In genomic region chr22:25006354-25006753, GRCh38 we compare ENCODE assay signal across 30 cellular contexts. TPM values are rescaled to one million over a fixed set of nuclear protein-coding genes. Genes with fewer than 3 reads are reported as not detected.
"Had no signal": no experiment of that assay in that cellular context is flagged by ENCODE, and none has a peak within 500 bp of the region (broad histone marks: within the 10 kb centered on the region; RNA-seq: fewer than 3 reads in every experiment).

No MANE protein-coding gene starts in this region.

- H3K9me3 ChIP-seq: left lung, lower lobe of right lung, right atrium auricular region, spleen, suprapubic skin, tibial artery had no signal

- H3K27ac Mint-ChIP-seq: activated CD4-positive, alpha-beta T cell treated with anti-CD3 and anti-CD28 coated beads for 36 hours; activated naive CD8-positive, alpha-beta T cell; activated T-cell treated with anti-CD3 and anti-CD28 coated beads, Interleukin-2, amount 50 U/mL, for 72 hours; effector memory CD8-positive, alpha-beta T cell; naive thymus-derived CD8-positive, alpha-beta T cell had no signal

- H3K4me3 ChIP-seq: left lung, lower lobe of right lung, right atrium auricular region, spleen, suprapubic skin, tibial artery had no signal

- ATAC-seq: activated CD4-positive, alpha-beta T cell treated with anti-CD3 and anti-CD28 coated beads for 36 hours; activated T-cell treated with anti-CD3 and anti-CD28 coated beads, Interleukin-2, amount 50 U/mL, for 72 hours; effector memory CD8-positive, alpha-beta T cell; esophagus mucosa; left lung; lower lobe of right lung; naive thymus-derived CD8-positive, alpha-beta T cell had no signal

- H3K4me1 ChIP-seq: tibial artery had no signal

- H3K36me3 Mint-ChIP-seq: activated naive CD8-positive, alpha-beta T cell; naive thymus-derived CD8-positive, alpha-beta T cell had no signal

- H3K4me3 Mint-ChIP-seq: activated CD4-positive, alpha-beta T cell treated with anti-CD3 and anti-CD28 coated beads for 36 hours; activated naive CD8-positive, alpha-beta T cell; activated T-cell treated with anti-CD3 and anti-CD28 coated beads, Interleukin-2, amount 50 U/mL, for 72 hours; effector memory CD8-positive, alpha-beta T cell; naive thymus-derived CD8-positive, alpha-beta T cell had no signal

- H3K27me3 Mint-ChIP-seq: activated CD4-positive, alpha-beta T cell treated with anti-CD3 and anti-CD28 coated beads for 36 hours; activated naive CD8-positive, alpha-beta T cell; effector memory CD8-positive, alpha-beta T cell; naive thymus-derived CD8-positive, alpha-beta T cell had no signal

- H3K27ac ChIP-seq: left lung, lower lobe of right lung, right atrium auricular region, spleen, suprapubic skin, tibial artery had no signal

- H3K9me3 Mint-ChIP-seq: activated T-cell treated with anti-CD3 and anti-CD28 coated beads, Interleukin-2, amount 50 U/mL, for 72 hours; effector memory CD8-positive, alpha-beta T cell had no signal

- H3K36me3 ChIP-seq: left lung, lower lobe of right lung, right atrium auricular region, spleen, suprapubic skin, tibial artery had no signal

- DNase-seq: activated CD4-positive, alpha-beta T cell treated with anti-CD3 and anti-CD28 coated beads for 36 hours; activated CD4-positive, CD25-positive, alpha-beta regulatory T cell; activated effector memory CD4-positive, alpha-beta T cell treated with Interleukin-2 at 50 U/mL for 16 hours; activated naive CD4-positive, alpha-beta T cell treated with Interleukin-2 at 50 U/mL for 16 hours; activated T-cell treated with anti-CD3 and anti-CD28 coated beads for 4 hours; activated T-cell treated with anti-CD3 and anti-CD28 coated beads, Interleukin-2, amount 50 U/mL, for 72 hours; anterior cingulate cortex; cerebellar nuclear complex; cortex of kidney; effector memory CD8-positive, alpha-beta T cell; foreskin fibroblast; head of caudate nucleus; hippocampal formation; kidney glomerular epithelial cell; left lung; lower lobe of right lung; mesenchymal stem cell; naive thymus-derived CD8-positive, alpha-beta T cell; spleen; stimulated activated naive CD4-positive, alpha-beta T cell; T-helper 2 cell; tibial artery had no signal

- H3K27me3 ChIP-seq: left lung, right atrium auricular region, spleen, suprapubic skin, tibial artery had no signal

RNA-seq across cellular contexts. Expression of gene LHFPL7, which starts 59.9 kb away (rescaled TPM):
- total RNA-seq: activated CD4-positive, alpha-beta T cell treated with anti-CD3 and anti-CD28 coated beads for 36 hours; activated T-cell treated with anti-CD3 and anti-CD28 coated beads, Interleukin-2, amount 50 U/mL, for 72 hours; bronchial epithelial cell; esophagus mucosa; left lung; lower lobe of right lung; naive thymus-derived CD8-positive, alpha-beta T cell; omental fat pad; pulmonary artery endothelial cell; right atrium auricular region; spleen; ureter had no signal
